In the genomic region with DNA sequence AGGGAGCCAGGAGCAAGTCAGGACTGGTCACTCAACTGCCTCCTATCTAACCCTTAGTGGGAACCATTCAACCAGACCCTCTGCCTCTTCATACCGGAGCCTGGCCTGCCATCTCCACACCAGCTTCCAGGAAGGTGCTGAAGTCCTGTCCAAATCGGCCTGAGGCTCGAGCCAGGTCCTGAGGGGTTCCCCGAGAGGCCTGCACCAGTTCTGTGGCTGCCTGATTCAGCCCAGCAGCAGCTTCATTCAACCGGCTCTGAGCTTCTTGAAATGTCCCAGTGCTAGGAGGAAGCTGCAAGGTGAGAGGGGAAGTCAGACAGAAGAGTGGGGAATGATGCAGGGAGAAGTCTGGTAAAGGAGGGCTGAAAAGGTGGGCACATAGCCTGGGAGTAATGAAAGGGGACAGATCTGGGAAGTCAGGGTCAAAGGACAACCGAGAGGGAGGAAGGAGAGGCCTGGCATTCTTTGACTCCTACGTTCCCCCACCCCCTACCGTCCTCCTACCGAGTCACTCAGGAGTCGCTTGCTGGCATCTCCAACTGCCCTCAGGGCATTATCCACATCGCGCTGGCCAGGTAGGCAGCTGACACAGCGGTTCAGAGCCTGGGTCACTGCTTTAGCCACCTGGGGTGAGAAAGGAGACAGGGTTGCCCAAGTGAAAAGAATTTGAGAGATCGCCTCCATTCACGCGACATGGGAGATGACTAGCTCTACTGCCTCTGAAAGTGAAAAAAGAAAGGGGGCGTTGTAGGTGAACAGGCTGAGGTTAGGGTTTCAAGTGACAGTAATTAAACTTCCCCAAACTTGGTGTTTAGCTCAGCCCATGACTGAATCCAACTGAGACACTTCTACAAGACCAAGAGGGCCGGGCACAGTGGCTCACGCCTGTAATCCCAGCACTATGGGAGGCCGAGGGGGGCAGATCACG, we compare ENCODE assay signal across 1 cellular context.
TF ChIP-seq lines count a peak whose summit lies in the region.

No MANE protein-coding gene starts in this region.

TF ChIP-seq in HepG2, 621 proteins besides CTCF, POLR2A, EP300 and RAD21:
- TF ChIP-seq ZNF7 (CRISPR knock-in tag; IDR thresholded peaks at IDR 0.05) (no peak), ZNF776 (CRISPR knock-in tag; IDR thresholded peaks at IDR 0.05) (no peak), ZNF331 (CRISPR knock-in tag; IDR thresholded peaks at IDR 0.05) (no peak), FOXO1 (CRISPR knock-in tag; IDR thresholded peaks at IDR 0.05) (no peak), ZBTB3 (CRISPR knock-in tag; IDR thresholded peaks at IDR 0.05; ENCODE audit: borderline replicate concordance, low read depth) (no peak), ZNF121 (CRISPR knock-in tag; IDR thresholded peaks at IDR 0.05) (no peak), ZSCAN22 (CRISPR knock-in tag; IDR thresholded peaks at IDR 0.05) (no peak), KAT8 (CRISPR knock-in tag; IDR thresholded peaks at IDR 0.05) (no peak), ZC3H4 (CRISPR knock-in tag; IDR thresholded peaks at IDR 0.05; ENCODE audit: borderline replicate concordance) (no peak), PAX8 (CRISPR knock-in tag; IDR thresholded peaks at IDR 0.05; ENCODE audit: borderline replicate concordance) (no peak), ZNF564 (CRISPR knock-in tag; IDR thresholded peaks at IDR 0.05) (no peak), POLR2AphosphoS2 (IDR thresholded peaks at IDR 0.05; ENCODE audit: low read depth, low read length) (no peak), ZKSCAN8 (CRISPR knock-in tag; IDR thresholded peaks at IDR 0.05; ENCODE audit: borderline replicate concordance) (no peak), SUZ12 (IDR thresholded peaks at IDR 0.05; ENCODE audit: low read depth, low read length) (no peak), ZNF777 (CRISPR knock-in tag; IDR thresholded peaks at IDR 0.05) (no peak), ZNF660 (CRISPR knock-in tag; IDR thresholded peaks at IDR 0.05; ENCODE audit: borderline replicate concordance, low read depth) (no peak), ZSCAN30 (CRISPR knock-in tag; IDR thresholded peaks at IDR 0.05) (no peak)
- TF ChIP-seq, protein P1, sequence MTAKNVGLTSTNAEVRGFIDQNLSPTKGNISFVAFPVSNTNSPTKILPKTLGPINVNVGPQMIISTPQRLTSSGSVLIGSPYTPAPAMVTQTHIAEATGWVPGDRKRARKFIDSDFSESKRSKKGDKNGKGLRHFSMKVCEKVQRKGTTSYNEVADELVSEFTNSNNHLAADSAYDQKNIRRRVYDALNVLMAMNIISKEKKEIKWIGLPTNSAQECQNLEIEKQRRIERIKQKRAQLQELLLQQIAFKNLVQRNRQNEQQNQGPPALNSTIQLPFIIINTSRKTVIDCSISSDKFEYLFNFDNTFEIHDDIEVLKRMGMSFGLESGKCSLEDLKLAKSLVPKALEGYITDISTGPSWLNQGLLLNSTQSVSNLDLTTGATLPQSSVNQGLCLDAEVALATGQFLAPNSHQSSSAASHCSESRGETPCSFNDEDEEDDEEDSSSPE (CRISPR knock-in tag; IDR thresholded peaks at IDR 0.05), result no peak
- TF ChIP-seq, protein P2, sequence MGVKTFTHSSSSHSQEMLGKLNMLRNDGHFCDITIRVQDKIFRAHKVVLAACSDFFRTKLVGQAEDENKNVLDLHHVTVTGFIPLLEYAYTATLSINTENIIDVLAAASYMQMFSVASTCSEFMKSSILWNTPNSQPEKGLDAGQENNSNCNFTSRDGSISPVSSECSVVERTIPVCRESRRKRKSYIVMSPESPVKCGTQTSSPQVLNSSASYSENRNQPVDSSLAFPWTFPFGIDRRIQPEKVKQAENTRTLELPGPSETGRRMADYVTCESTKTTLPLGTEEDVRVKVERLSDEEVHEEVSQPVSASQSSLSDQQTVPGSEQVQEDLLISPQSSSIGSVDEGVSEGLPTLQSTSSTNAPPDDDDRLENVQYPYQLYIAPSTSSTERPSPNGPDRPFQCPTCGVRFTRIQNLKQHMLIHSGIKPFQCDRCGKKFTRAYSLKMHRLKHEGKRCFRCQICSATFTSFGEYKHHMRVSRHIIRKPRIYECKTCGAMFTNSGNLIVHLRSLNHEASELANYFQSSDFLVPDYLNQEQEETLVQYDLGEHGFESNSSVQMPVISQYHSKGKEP (CRISPR knock-in tag; IDR thresholded peaks at IDR 0.05), result no peak
TF ChIP-seq in HepG2: peak in this region for 0.
